Comparison of ENCODE assay signal across 8 cellular contexts in genomic region chr2:225464346-225465025, GRCh38.
DNase-seq lines count a peak whose midpoint lies in the region; ATAC-seq, FAIRE-seq and TF ChIP-seq lines count a peak whose summit lies in the region.

No MANE protein-coding gene starts in this region.

- H3K4me2 ChIP-seq in BLaER1 treated with 17β-estradiol and CSF1 and Interleukin-3, amounts not matched to agents 10 nM and 100 nM = peak overlapping the region; percentile 34 to 75 (median 71)
- no peak overlapping the region for H3K4me2 ChIP-seq in smooth muscle cell

- TF ChIP-seq CTCF in bronchial epithelial cell (IDR thresholded peaks at IDR 0.05; ENCODE audit: insufficient read depth, low read length, severe bottlenecking) (no peak), smooth muscle cell (IDR thresholded peaks at IDR 0.05; ENCODE audit: borderline replicate concordance, insufficient read depth, poor library complexity, severe bottlenecking) (no peak)

- WGBS in smooth muscle cell (ENCODE audit: low lambda C conversion rate) = 95% methylated on average over 10 of the region's 10 CpGs

- no peak for FAIRE-seq in bronchial epithelial cell (lab: Jason Lieb, UNC)

- no peaks in the 10 kb centered on the region for H3K27me3 ChIP-seq in BLaER1 treated with 17β-estradiol and CSF1 and Interleukin-3, amounts not matched to agents 10 nM and 100 nM
- H3K27me3 ChIP-seq in bronchial epithelial cell (ENCODE audit: control insufficient read depth, insufficient read depth, low read length) (no peaks in the 10 kb centered on the region), smooth muscle cell (ENCODE audit: low read depth) (no peaks in the 10 kb centered on the region)

- H3K9me3 ChIP-seq in BLaER1 treated with 17β-estradiol and CSF1 and Interleukin-3, amounts not matched to agents 10 nM and 100 nM (replicated peaks in 1 of 11) = no peaks in the 10 kb centered on the region
- no peaks in the 10 kb centered on the region for H3K9me3 ChIP-seq in smooth muscle cell (replicated peaks; ENCODE audit: low read depth)

- H4K20me1 ChIP-seq in BLaER1 treated with 17β-estradiol and CSF1 and Interleukin-3, amounts not matched to agents 10 nM and 100 nM = no peaks in the 10 kb centered on the region
- no peaks in the 10 kb centered on the region for H4K20me1 ChIP-seq in smooth muscle cell (ENCODE audit: low read depth)

- peaks cover 4 to 22% (median 13%) of the 10 kb centered on the region in 10 experiments; a peak in 16 of 20 replicates for H3K4me1 ChIP-seq in BLaER1 treated with 17β-estradiol and CSF1 and Interleukin-3, amounts not matched to agents 10 nM and 100 nM
- H3K4me1 ChIP-seq in smooth muscle cell (ENCODE audit: low read depth) = peaks cover 4% of the 10 kb centered on the region

- ATAC-seq in GM19395 (IDR thresholded peaks at IDR 0.05; ENCODE audit: unreplicated experiment) = peak; percentile 89
- peak; percentile 76 for ATAC-seq in HG03442 (IDR thresholded peaks at IDR 0.05; ENCODE audit: unreplicated experiment)

- H3K36me3 ChIP-seq in BLaER1 treated with 17β-estradiol and CSF1 and Interleukin-3, amounts not matched to agents 10 nM and 100 nM = no peaks in the 10 kb centered on the region
- H3K36me3 ChIP-seq in bronchial epithelial cell (ENCODE audit: control insufficient read depth, insufficient read depth, low read length) (no peaks in the 10 kb centered on the region), smooth muscle cell (ENCODE audit: low read depth) (no peaks in the 10 kb centered on the region)

- no peaks in the 10 kb centered on the region for H3F3A ChIP-seq in smooth muscle cell (ENCODE audit: low read depth)

- peak; percentile 12 for DNase-seq in bronchial epithelial cell (ENCODE audit: low read depth)
- no peak for DNase-seq in effector CD8-positive, alpha-beta T cell (lab: John Stamatoyannopoulos, UW)
- DNase-seq in smooth muscle cell (lab: John Stamatoyannopoulos, UW; ENCODE audit: unreplicated experiment) = no peak
- DNase-seq in NCI-H2171 treated with DMSO at 0.1 percent for 48 hours (lab: John Stamatoyannopoulos, UW) = no peak
- DNase-seq in activated effector memory CD4-positive, alpha-beta T cell treated with anti-CD3 and anti-CD28 coated beads, Interleukin-2, amount 50 U/mL, for 16 hours = no peak

- H3K79me2 ChIP-seq in smooth muscle cell (ENCODE audit: low read depth) = no peaks in the 10 kb centered on the region

- no peak overlapping the region for H3K27ac ChIP-seq in BLaER1 treated with 17β-estradiol and CSF1 and Interleukin-3, amounts not matched to agents 10 nM and 100 nM
- no peak overlapping the region for H3K27ac ChIP-seq in smooth muscle cell (ENCODE audit: low read depth)

- H2AFZ ChIP-seq in smooth muscle cell (ENCODE audit: low read depth) = no peak overlapping the region

- peak overlapping the region in 1 of 11 experiments; percentile 31; a peak in 1 of 22 replicates for H3K9ac ChIP-seq in BLaER1 treated with 17β-estradiol and CSF1 and Interleukin-3, amounts not matched to agents 10 nM and 100 nM
- no peak overlapping the region for H3K9ac ChIP-seq in smooth muscle cell (ENCODE audit: low read depth)

- H3K4me3 ChIP-seq in BLaER1 treated with 17β-estradiol and CSF1 and Interleukin-3, amounts not matched to agents 10 nM and 100 nM = peak overlapping the region in 2 of 10 experiments; percentile 17 to 28; a peak in 4 of 20 replicates
- no peak overlapping the region for H3K4me3 ChIP-seq in bronchial epithelial cell (ENCODE audit: low read depth, low read length)
- H3K4me3 ChIP-seq in smooth muscle cell = no peak overlapping the region
